ENCODE assay signal across 1 cellular context in genomic region chr10:78528749-78529204, GRCh38.
TF ChIP-seq lines count a peak whose summit lies in the region.

No MANE protein-coding gene starts in this region.

TF ChIP-seq in HepG2, 621 proteins besides CTCF, POLR2A, EP300 and RAD21 (continued from another document and continues in another):
- TF ChIP-seq ZNF513 (CRISPR knock-in tag; conservative IDR thresholded peaks at IDR 0.05) = no peak
- TF ChIP-seq, protein P1, sequence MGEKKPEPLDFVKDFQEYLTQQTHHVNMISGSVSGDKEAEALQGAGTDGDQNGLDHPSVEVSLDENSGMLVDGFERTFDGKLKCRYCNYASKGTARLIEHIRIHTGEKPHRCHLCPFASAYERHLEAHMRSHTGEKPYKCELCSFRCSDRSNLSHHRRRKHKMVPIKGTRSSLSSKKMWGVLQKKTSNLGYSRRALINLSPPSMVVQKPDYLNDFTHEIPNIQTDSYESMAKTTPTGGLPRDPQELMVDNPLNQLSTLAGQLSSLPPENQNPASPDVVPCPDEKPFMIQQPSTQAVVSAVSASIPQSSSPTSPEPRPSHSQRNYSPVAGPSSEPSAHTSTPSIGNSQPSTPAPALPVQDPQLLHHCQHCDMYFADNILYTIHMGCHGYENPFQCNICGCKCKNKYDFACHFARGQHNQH (CRISPR knock-in tag; IDR thresholded peaks at IDR 0.05) = peak; percentile 64
- peak; percentile 88 for TF ChIP-seq RXRB (CRISPR knock-in tag; IDR thresholded peaks at IDR 0.05; ENCODE audit: borderline replicate concordance)
- TF ChIP-seq, protein P2, sequence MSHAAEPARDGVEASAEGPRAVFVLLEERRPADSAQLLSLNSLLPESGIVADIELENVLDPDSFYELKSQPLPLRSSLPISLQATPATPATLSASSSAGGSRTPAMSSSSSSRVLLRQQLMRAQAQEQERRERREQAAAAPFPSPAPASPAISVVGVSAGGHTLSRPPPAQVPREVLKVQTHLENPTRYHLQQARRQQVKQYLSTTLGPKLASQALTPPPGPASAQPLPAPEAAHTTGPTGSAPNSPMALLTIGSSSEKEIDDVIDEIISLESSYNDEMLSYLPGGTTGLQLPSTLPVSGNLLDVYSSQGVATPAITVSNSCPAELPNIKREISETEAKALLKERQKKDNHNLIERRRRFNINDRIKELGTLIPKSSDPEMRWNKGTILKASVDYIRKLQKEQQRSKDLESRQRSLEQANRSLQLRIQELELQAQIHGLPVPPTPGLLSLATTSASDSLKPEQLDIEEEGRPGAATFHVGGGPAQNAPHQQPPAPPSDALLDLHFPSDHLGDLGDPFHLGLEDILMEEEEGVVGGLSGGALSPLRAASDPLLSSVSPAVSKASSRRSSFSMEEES (CRISPR knock-in tag; IDR thresholded peaks at IDR 0.05) = peak; percentile 33; the same call in 1 of the 2 replicates
- TF ChIP-seq ZFP62 (CRISPR knock-in tag; IDR thresholded peaks at IDR 0.05) = no peak
- TF ChIP-seq ZNF274 (CRISPR knock-in tag; IDR thresholded peaks at IDR 0.05) = no peak
- peak; percentile 91; the same call in 1 of the 2 replicates for TF ChIP-seq ZBTB3 (CRISPR knock-in tag; IDR thresholded peaks at IDR 0.05; ENCODE audit: borderline replicate concordance, low read depth)
- no peak for TF ChIP-seq ZZZ3 (CRISPR knock-in tag; IDR thresholded peaks at IDR 0.05; ENCODE audit: borderline replicate concordance)
- peak; percentile 98 for TF ChIP-seq IRF2 (CRISPR knock-in tag; IDR thresholded peaks at IDR 0.05)
- TF ChIP-seq NR2F2 (IDR thresholded peaks at IDR 0.05; ENCODE audit: borderline replicate concordance, low read depth) = peak; percentile 79; the same call in 1 of the 2 replicates
- TF ChIP-seq, protein P3, sequence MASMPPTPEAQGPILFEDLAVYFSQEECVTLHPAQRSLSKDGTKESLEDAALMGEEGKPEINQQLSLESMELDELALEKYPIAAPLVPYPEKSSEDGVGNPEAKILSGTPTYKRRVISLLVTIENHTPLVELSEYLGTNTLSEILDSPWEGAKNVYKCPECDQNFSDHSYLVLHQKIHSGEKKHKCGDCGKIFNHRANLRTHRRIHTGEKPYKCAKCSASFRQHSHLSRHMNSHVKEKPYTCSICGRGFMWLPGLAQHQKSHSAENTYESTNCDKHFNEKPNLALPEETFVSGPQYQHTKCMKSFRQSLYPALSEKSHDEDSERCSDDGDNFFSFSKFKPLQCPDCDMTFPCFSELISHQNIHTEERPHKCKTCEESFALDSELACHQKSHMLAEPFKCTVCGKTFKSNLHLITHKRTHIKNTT (CRISPR knock-in tag; IDR thresholded peaks at IDR 0.05) = no peak
- TF ChIP-seq ZNF788 (CRISPR knock-in tag; IDR thresholded peaks at IDR 0.05; ENCODE audit: borderline replicate concordance) = peak; percentile 90; the same call in 1 of the 2 replicates
- peak; percentile 84 for TF ChIP-seq MAX (IDR thresholded peaks at IDR 0.05)
- TF ChIP-seq ZMYM2 (CRISPR knock-in tag; IDR thresholded peaks at IDR 0.05) = 0 out of 2 replicates have a peak, but pooled peaks have one; percentile 43
- peak; percentile 71; the same call in 1 of the 2 replicates for TF ChIP-seq ETV5 (CRISPR knock-in tag; IDR thresholded peaks at IDR 0.05; ENCODE audit: borderline replicate concordance)
- peak; percentile 95 for TF ChIP-seq BCL6 (CRISPR knock-in tag; IDR thresholded peaks at IDR 0.05)
- TF ChIP-seq TCF7 (IDR thresholded peaks at IDR 0.05; ENCODE audit: low read depth) = peak; percentile 83
- peak; percentile 2 to 17; a peak in 1 of 4 replicates for TF ChIP-seq MAFK (conservative IDR thresholded peaks at IDR 0.05 in 1 of 2, IDR thresholded peaks at IDR 0.05 in 1 of 2; ENCODE audit: low read length in 2 of 2)
- no peak for TF ChIP-seq PLRG1 (conservative IDR thresholded peaks at IDR 0.05)
- 0 out of 2 replicates have a peak, but pooled peaks have one; percentile 8 for TF ChIP-seq ZNF672 (CRISPR knock-in tag; IDR thresholded peaks at IDR 0.05)
- TF ChIP-seq BRCA1 (CRISPR knock-in tag; IDR thresholded peaks at IDR 0.05) = peak; percentile 86
- peak; percentile 63 for TF ChIP-seq DPF2 (CRISPR knock-in tag; IDR thresholded peaks at IDR 0.05; ENCODE audit: borderline replicate concordance, low read depth)
- TF ChIP-seq KDM4B (CRISPR knock-in tag; IDR thresholded peaks at IDR 0.05) = no peak
- TF ChIP-seq TGIF2 (CRISPR knock-in tag; IDR thresholded peaks at IDR 0.05) = 0 out of 2 replicates have a peak, but pooled peaks have one; percentile 19
- TF ChIP-seq ZNF556 (CRISPR knock-in tag; IDR thresholded peaks at IDR 0.05; ENCODE audit: borderline replicate concordance) = peak; percentile 98; the same call in 1 of the 2 replicates
- no peak for TF ChIP-seq U2AF1 (optimal IDR thresholded peaks at IDR 0.05; ENCODE audit: low read depth, low read length)
- TF ChIP-seq, protein P4, sequence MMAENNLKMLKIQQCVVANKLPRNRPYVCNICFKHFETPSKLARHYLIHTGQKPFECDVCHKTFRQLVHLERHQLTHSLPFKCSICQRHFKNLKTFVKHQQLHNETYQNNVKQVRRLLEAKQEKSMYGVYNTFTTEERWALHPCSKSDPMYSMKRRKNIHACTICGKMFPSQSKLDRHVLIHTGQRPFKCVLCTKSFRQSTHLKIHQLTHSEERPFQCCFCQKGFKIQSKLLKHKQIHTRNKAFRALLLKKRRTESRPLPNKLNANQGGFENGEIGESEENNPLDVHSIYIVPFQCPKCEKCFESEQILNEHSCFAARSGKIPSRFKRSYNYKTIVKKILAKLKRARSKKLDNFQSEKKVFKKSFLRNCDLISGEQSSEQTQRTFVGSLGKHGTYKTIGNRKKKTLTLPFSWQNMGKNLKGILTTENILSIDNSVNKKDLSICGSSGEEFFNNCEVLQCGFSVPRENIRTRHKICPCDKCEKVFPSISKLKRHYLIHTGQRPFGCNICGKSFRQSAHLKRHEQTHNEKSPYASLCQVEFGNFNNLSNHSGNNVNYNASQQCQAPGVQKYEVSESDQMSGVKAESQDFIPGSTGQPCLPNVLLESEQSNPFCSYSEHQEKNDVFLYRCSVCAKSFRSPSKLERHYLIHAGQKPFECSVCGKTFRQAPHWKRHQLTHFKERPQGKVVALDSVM (CRISPR knock-in tag; IDR thresholded peaks at IDR 0.05) = no peak; the same call in 1 of the 2 replicates
- TF ChIP-seq NRL (CRISPR knock-in tag; IDR thresholded peaks at IDR 0.05; ENCODE audit: borderline replicate concordance) = no peak
- TF ChIP-seq ZNF292 (CRISPR knock-in tag; IDR thresholded peaks at IDR 0.05; ENCODE audit: borderline replicate concordance, low read depth) = peak; percentile 100
- no peak for TF ChIP-seq ZNF138 (CRISPR knock-in tag; IDR thresholded peaks at IDR 0.05; ENCODE audit: low read depth)
- TF ChIP-seq CREB3 (CRISPR knock-in tag; IDR thresholded peaks at IDR 0.05) = no peak
- peak; percentile 90 for TF ChIP-seq HDAC1 (CRISPR knock-in tag; IDR thresholded peaks at IDR 0.05)
- TF ChIP-seq PRDM10 (CRISPR knock-in tag; IDR thresholded peaks at IDR 0.05; ENCODE audit: low read depth) = 0 out of 2 replicates have a peak, but pooled peaks have one; percentile 64
- TF ChIP-seq SAFB2 (CRISPR knock-in tag; IDR thresholded peaks at IDR 0.05; ENCODE audit: borderline replicate concordance, low read depth) = no peak
- TF ChIP-seq RFX1 (IDR thresholded peaks at IDR 0.05) = no peak
- TF ChIP-seq ZNF687 (CRISPR knock-in tag; IDR thresholded peaks at IDR 0.05) = no peak
- no peak for TF ChIP-seq ZNF20 (CRISPR knock-in tag; IDR thresholded peaks at IDR 0.05)
- TF ChIP-seq ZNF264 (CRISPR knock-in tag; IDR thresholded peaks at IDR 0.05) = peak; percentile 90
- peak; percentile 52; the same call in 1 of the 2 replicates for TF ChIP-seq ZNF691 (CRISPR knock-in tag; IDR thresholded peaks at IDR 0.05; ENCODE audit: borderline replicate concordance, low read depth)
- TF ChIP-seq FOXA1 (IDR thresholded peaks at IDR 0.05) = peak; percentile 31; the same call in 1 of the 2 replicates
- TF ChIP-seq FOXA1 (CRISPR knock-in tag; IDR thresholded peaks at IDR 0.05) = peak; percentile 71; the same call in 1 of the 2 replicates
- TF ChIP-seq ZNF34 (CRISPR knock-in tag; IDR thresholded peaks at IDR 0.05; ENCODE audit: borderline replicate concordance) = no peak
- TF ChIP-seq TMF1 (CRISPR knock-in tag; IDR thresholded peaks at IDR 0.05; ENCODE audit: low read depth) = 0 out of 2 replicates have a peak, but pooled peaks have one; percentile 44
- peak; percentile 95 for TF ChIP-seq HDAC2 (CRISPR knock-in tag; IDR thresholded peaks at IDR 0.05)
- TF ChIP-seq NCOA5 (CRISPR knock-in tag; IDR thresholded peaks at IDR 0.05) = no peak
- TF ChIP-seq SNRNP70 (IDR thresholded peaks at IDR 0.05; ENCODE audit: low read depth, low read length) = no peak
- TF ChIP-seq MLLT10 (CRISPR knock-in tag; IDR thresholded peaks at IDR 0.05) = no peak
- peak; percentile 79 for TF ChIP-seq RARA (CRISPR knock-in tag; IDR thresholded peaks at IDR 0.05)
- TF ChIP-seq NONO (IDR thresholded peaks at IDR 0.05) = no peak
- peak; percentile 81 for TF ChIP-seq NONO (CRISPR knock-in tag; conservative IDR thresholded peaks at IDR 0.05)
- TF ChIP-seq TBX2 (CRISPR knock-in tag; IDR thresholded peaks at IDR 0.05; ENCODE audit: borderline replicate concordance) = peak; percentile 99
